ENCODE assay signal across 9 cellular contexts in the genomic region with DNA sequence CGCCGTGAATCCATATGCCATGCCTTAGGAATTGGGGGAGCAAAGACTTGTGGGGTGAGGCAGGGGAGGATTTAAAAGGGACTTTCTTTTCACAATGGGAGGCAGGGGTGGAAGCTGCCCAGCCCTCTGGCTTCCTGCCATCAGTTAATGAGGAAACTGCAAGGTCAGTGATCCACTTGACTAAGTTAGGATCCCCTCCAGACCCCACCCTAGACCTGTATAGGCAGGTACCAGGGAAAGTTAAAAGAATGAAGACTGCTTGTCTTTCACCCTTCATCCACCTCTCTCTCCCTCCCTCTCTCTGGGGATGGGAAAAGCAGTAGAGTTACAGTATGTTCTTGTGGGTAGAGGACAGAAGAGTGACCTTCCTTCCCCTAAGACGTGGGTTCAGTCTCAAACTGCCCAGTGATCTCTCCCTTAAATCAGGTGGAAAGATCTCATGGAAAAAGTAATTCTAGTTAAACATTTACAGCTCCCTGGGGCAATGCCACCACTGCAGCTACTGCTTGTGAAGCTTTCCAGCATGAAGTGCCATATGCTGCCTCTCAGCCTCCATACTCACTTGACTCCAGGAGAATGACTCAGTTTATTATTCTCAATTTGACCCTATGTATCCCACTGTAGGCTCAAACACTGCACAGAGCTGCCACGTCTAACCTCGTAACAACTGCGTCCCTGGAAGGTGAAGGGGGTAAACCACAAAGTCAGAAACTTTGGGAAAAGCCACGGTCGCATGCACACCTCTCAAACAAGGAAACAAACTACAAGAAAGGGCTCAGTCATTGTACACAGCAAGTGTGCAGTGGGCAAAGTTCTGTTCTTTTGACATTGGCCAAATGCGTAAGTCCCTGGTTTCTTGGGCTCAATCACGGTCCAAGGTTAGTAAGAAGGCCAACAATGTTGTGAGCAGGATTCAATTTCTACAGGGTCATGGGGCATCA. TPM values are rescaled to one million over a fixed set of nuclear protein-coding genes. Genes with fewer than 3 reads are reported as not detected.
DNase-seq lines count a peak whose midpoint lies in the region; ATAC-seq lines count a peak whose summit lies in the region.
"Had no signal": no experiment of that assay in that cellular context is flagged by ENCODE, and none has a peak within 500 bp of the region (broad histone marks: within the 10 kb centered on the region; RNA-seq: fewer than 3 reads in every experiment).

No MANE protein-coding gene starts in this region.

- DNase-seq in DMS 273 (lab: John Stamatoyannopoulos, UW; ENCODE audit: unreplicated experiment): peak; percentile 66
- no peak for DNase-seq in DMS 273 treated with DMSO at 0.1 percent for 48 hours (lab: John Stamatoyannopoulos, UW)
- no peak for DNase-seq in activated CD8-positive, alpha-beta T cell treated with anti-CD3 and anti-CD28 coated beads, Interleukin-2, amount 10 ng/mL, durations not matched to agents 7 days and 5 days
- no peak for DNase-seq in OCI-M2 (lab: John Stamatoyannopoulos, UW; ENCODE audit: unreplicated experiment)
- DNase-seq in COR-L47 (lab: John Stamatoyannopoulos, UW): no peak
- DNase-seq: hippocampal formation had no signal

- H3K4me3 Mint-ChIP-seq in activated CD8-positive, alpha-beta T cell treated with anti-CD3 and anti-CD28 coated beads, Interleukin-2, amount 10 ng/mL, durations not matched to agents 7 days and 5 days: peak overlapping the region; percentile 94
- H3K4me3 Mint-ChIP-seq in stimulated activated memory B cell treated with anti-CD40 and anti-IgM and Interleukin-4, amounts not matched to agents 10 μg/mL and 1 μg/mL and 100 μg/mL, for 72 hours: peak overlapping the region; percentile 91

- POLR2A ChIA-PET in activated CD8-positive, alpha-beta T cell treated with anti-CD3 and anti-CD28 coated beads, Interleukin-2, amount 10 ng/mL, durations not matched to agents 7 days and 5 days (lab: Charles Lee): interaction anchor here (0.6 to 3.0 kb wide), 4 partner anchors 9 to 27 kb away, joined by 3 to 14 read pairs (median 4); a partner anchor contains a TSS

- peaks cover 18% of the 10 kb centered on the region for H3K4me1 Mint-ChIP-seq in activated CD8-positive, alpha-beta T cell treated with anti-CD3 and anti-CD28 coated beads, Interleukin-2, amount 10 ng/mL, durations not matched to agents 7 days and 5 days (ENCODE audit: low read depth)
- H3K4me1 Mint-ChIP-seq in stimulated activated memory B cell treated with anti-CD40 and anti-IgM and Interleukin-4, amounts not matched to agents 10 μg/mL and 1 μg/mL and 100 μg/mL, for 72 hours: peaks cover 33% of the 10 kb centered on the region

- peak overlapping the region; percentile 64 for H3K9ac ChIP-seq in iPS-18a (ENCODE audit: low read length)

- H3K36me3 Mint-ChIP-seq in activated CD8-positive, alpha-beta T cell treated with anti-CD3 and anti-CD28 coated beads, Interleukin-2, amount 10 ng/mL, durations not matched to agents 7 days and 5 days (ENCODE audit: low read depth): peaks cover 13% of the 10 kb centered on the region
- peaks cover 18% of the 10 kb centered on the region for H3K36me3 Mint-ChIP-seq in stimulated activated memory B cell treated with anti-CD40 and anti-IgM and Interleukin-4, amounts not matched to agents 10 μg/mL and 1 μg/mL and 100 μg/mL, for 72 hours

- peaks cover 5% of the 10 kb centered on the region for H3K27me3 Mint-ChIP-seq in activated CD8-positive, alpha-beta T cell treated with anti-CD3 and anti-CD28 coated beads, Interleukin-2, amount 10 ng/mL, durations not matched to agents 7 days and 5 days (ENCODE audit: low read depth)
- no peaks in the 10 kb centered on the region for H3K27me3 Mint-ChIP-seq in stimulated activated memory B cell treated with anti-CD40 and anti-IgM and Interleukin-4, amounts not matched to agents 10 μg/mL and 1 μg/mL and 100 μg/mL, for 72 hours

- no peaks in the 10 kb centered on the region for H3K9me3 ChIP-seq in iPS-18a (ENCODE audit: control insufficient read depth, low read depth, low read length)

- no peak overlapping the region for H3K27ac Mint-ChIP-seq in activated CD8-positive, alpha-beta T cell treated with anti-CD3 and anti-CD28 coated beads, Interleukin-2, amount 10 ng/mL, durations not matched to agents 7 days and 5 days
- no peak overlapping the region for H3K27ac Mint-ChIP-seq in stimulated activated memory B cell treated with anti-CD40 and anti-IgM and Interleukin-4, amounts not matched to agents 10 μg/mL and 1 μg/mL and 100 μg/mL, for 72 hours

- peak overlapping the region; percentile 81 for H3K4me3 ChIP-seq in iPS-18a (ENCODE audit: low read length)

- no peaks in the 10 kb centered on the region for H3K9me3 Mint-ChIP-seq in activated CD8-positive, alpha-beta T cell treated with anti-CD3 and anti-CD28 coated beads, Interleukin-2, amount 10 ng/mL, durations not matched to agents 7 days and 5 days (ENCODE audit: insufficient read depth)
- H3K9me3 Mint-ChIP-seq in stimulated activated memory B cell treated with anti-CD40 and anti-IgM and Interleukin-4, amounts not matched to agents 10 μg/mL and 1 μg/mL and 100 μg/mL, for 72 hours: peaks cover 2% of the 10 kb centered on the region

- H3K36me3 ChIP-seq in iPS-18a (ENCODE audit: control insufficient read depth, low read depth, low read length): no peaks in the 10 kb centered on the region

- CTCF ChIA-PET in activated CD8-positive, alpha-beta T cell treated with anti-CD3 and anti-CD28 coated beads, Interleukin-2, amount 10 ng/mL, durations not matched to agents 7 days and 5 days (lab: Charles Lee): interaction anchor here (1.1 to 2.1 kb wide), 4 partner anchors 10 to 34 kb away, joined by 3 to 7 read pairs (median 6); a partner anchor contains a TSS

- peaks cover 4% of the 10 kb centered on the region for H3K4me1 ChIP-seq in iPS-18a (ENCODE audit: control insufficient read depth, low read depth, low read length)

- H3K27me3 ChIP-seq in iPS-18a (ENCODE audit: control insufficient read depth, insufficient read depth, low read length): peaks cover 15% of the 10 kb centered on the region

- H3K27ac ChIP-seq in iPS-18a (ENCODE audit: low read length): no peak overlapping the region

- no peak for ATAC-seq in activated CD8-positive, alpha-beta T cell treated with anti-CD3 and anti-CD28 coated beads, Interleukin-2, amount 10 ng/mL, durations not matched to agents 7 days and 5 days
- ATAC-seq in stimulated activated memory B cell treated with anti-CD40 and anti-IgM and Interleukin-4, amounts not matched to agents 10 μg/mL and 1 μg/mL and 100 μg/mL, for 72 hours: no peak
- ATAC-seq in HG03342 (IDR thresholded peaks at IDR 0.05; ENCODE audit: unreplicated experiment): no peak

RNA-seq across cellular contexts. Expression of a gene that starts 1.2 kb away (rescaled TPM):
- 10 to 100 TPM; 41.4 to 41.5 TPM for total RNA-seq in activated CD8-positive, alpha-beta T cell treated with anti-CD3 and anti-CD28 coated beads, Interleukin-2, amount 10 ng/mL, durations not matched to agents 7 days and 5 days

RNA-seq across cellular contexts. Expression of a gene that starts 1.3 kb away (rescaled TPM):
- total RNA-seq in activated CD8-positive, alpha-beta T cell treated with anti-CD3 and anti-CD28 coated beads, Interleukin-2, amount 10 ng/mL, durations not matched to agents 7 days and 5 days: not detected

RNA-seq across cellular contexts. Expression of a gene that starts 16.9 kb away (rescaled TPM):
- total RNA-seq in activated CD8-positive, alpha-beta T cell treated with anti-CD3 and anti-CD28 coated beads, Interleukin-2, amount 10 ng/mL, durations not matched to agents 7 days and 5 days: under 1 TPM; 0.37 to 0.66 TPM

RNA-seq across cellular contexts. Expression of a gene that starts 24.1 kb away (rescaled TPM):
- 10 to 100 TPM; 67.8 to 70.5 TPM for total RNA-seq in activated CD8-positive, alpha-beta T cell treated with anti-CD3 and anti-CD28 coated beads, Interleukin-2, amount 10 ng/mL, durations not matched to agents 7 days and 5 days

RNA-seq across cellular contexts. Expression of a gene that starts 26.7 kb away (rescaled TPM):
- total RNA-seq in activated CD8-positive, alpha-beta T cell treated with anti-CD3 and anti-CD28 coated beads, Interleukin-2, amount 10 ng/mL, durations not matched to agents 7 days and 5 days: 10 to 100 TPM; 86.7 to 89.7 TPM
